21 cellular contexts compared by ENCODE assay signal in genomic region chr10:78909268-78909667, GRCh38.
DNase-seq lines count a peak whose midpoint lies in the region; ATAC-seq and TF ChIP-seq lines count a peak whose summit lies in the region.
"Had no signal": no experiment of that assay in that cellular context is flagged by ENCODE, and none has a peak within 500 bp of the region (broad histone marks: within the 10 kb centered on the region; RNA-seq: fewer than 3 reads in every experiment).

No MANE protein-coding gene starts in this region.

- H2AFZ ChIP-seq in mesenchymal stem cell (ENCODE audit: low read depth, low read length) = no peak overlapping the region

- TF ChIP-seq CTCF in breast epithelium (IDR thresholded peaks at IDR 0.05) = no peak

- H3K9me3 ChIP-seq in mesenchymal stem cell (ENCODE audit: control insufficient read depth, low read length) = no peaks in the 10 kb centered on the region
- no peaks in the 10 kb centered on the region for H3K9me3 ChIP-seq in breast epithelium
- H3K9me3 ChIP-seq: SJCRH30 had no signal

- H3K23ac ChIP-seq in mesenchymal stem cell (ENCODE audit: low read length in 2 of 2) = no peak overlapping the region

- peaks cover 13% of the 10 kb centered on the region for H3K4me1 ChIP-seq in mesenchymal stem cell (ENCODE audit: control insufficient read depth, insufficient read depth, low read depth, low read length)
- H3K4me1 ChIP-seq in breast epithelium = peaks cover 0 to 3% of the 10 kb centered on the region in 2 donors

- DNase-seq in activated CD4-positive, CD25-positive, alpha-beta regulatory T cell treated with anti-CD3 and anti-CD28 coated beads, Interleukin-2, amount 50 U/mL, for 72 hours = peak; percentile 7
- DNase-seq in activated CD4-positive, CD25-positive, alpha-beta regulatory T cell (lab: John Stamatoyannopoulos, UW) = no peak
- DNase-seq in mesenchymal stem cell = no peak
- peak; percentile 40 for DNase-seq in posterior vena cava (ENCODE audit: low spot score)
- no peak for DNase-seq in breast epithelium (ENCODE audit: low spot score in 2 of 2)
- DNase-seq in RPMI8226 = no peak
- DNase-seq: DND-41, H7, MM.1S, NCI-H1048, NCI-H1436 treated with DMSO at 0.1 percent for 48 hours, NCI-H1930, NCI-H226, NCI-H510A treated with DMSO at 0.1 percent for 48 hours, NCI-H748 treated with DMSO at 0.1 percent for 48 hours, SJCRH30 had no signal

- H3K27me3 ChIP-seq in mesenchymal stem cell (ENCODE audit: control insufficient read depth in 1 of 2, insufficient read depth in 1 of 2, low read length in 2 of 2) = peaks cover 7 to 39% of the 10 kb centered on the region in 2 experiments
- no peaks in the 10 kb centered on the region for H3K27me3 ChIP-seq in breast epithelium

- no peak overlapping the region for H2BK120ac ChIP-seq in mesenchymal stem cell (ENCODE audit: low read depth, low read length)

- H2BK15ac ChIP-seq in mesenchymal stem cell (ENCODE audit: low read depth, poor library complexity, severe bottlenecking) = no peak overlapping the region

- H3K36me3 ChIP-seq in mesenchymal stem cell (ENCODE audit: control insufficient read depth in 1 of 2, insufficient read depth in 2 of 2, low read depth in 1 of 2, low read length in 2 of 2) = no peaks in the 10 kb centered on the region
- no peaks in the 10 kb centered on the region for H3K36me3 ChIP-seq in breast epithelium
- H3K36me3 ChIP-seq: SJCRH30 had no signal

- no peak overlapping the region for H3K9ac ChIP-seq in mesenchymal stem cell (ENCODE audit: low read length)

- no peaks in the 10 kb centered on the region for H3K79me1 ChIP-seq in mesenchymal stem cell (replicated peaks; ENCODE audit: low read length, poor library complexity, severe bottlenecking)

- no peak overlapping the region for H4K91ac ChIP-seq in mesenchymal stem cell (ENCODE audit: low read length)

- TF ChIP-seq POLR2A in breast epithelium (IDR thresholded peaks at IDR 0.05) = no peak

- intact Hi-C loops in posterior vena cava (cut with DNase I) = no loop called here
- intact Hi-C loops in breast epithelium (cut with DNase I; ENCODE audit: low total_unique reads) = no loop called here

- no peak overlapping the region for H2BK12ac ChIP-seq in mesenchymal stem cell (ENCODE audit: low read length in 2 of 2)

- H3K18ac ChIP-seq in mesenchymal stem cell (ENCODE audit: low read depth in 1 of 2, low read length in 2 of 2) = no peak overlapping the region

- H3K4me2 ChIP-seq in mesenchymal stem cell (ENCODE audit: low read length, poor library complexity, severe bottlenecking) = no peak overlapping the region

- no peak overlapping the region for H3K14ac ChIP-seq in mesenchymal stem cell (ENCODE audit: low read length in 2 of 2)

- H3K4me3 ChIP-seq in mesenchymal stem cell (ENCODE audit: insufficient read depth in 1 of 2, low read depth in 1 of 2, low read length in 2 of 2) (no peak overlapping the region), breast epithelium (no peak overlapping the region)
- H3K4me3 ChIP-seq: GM12878, K562, SJCRH30 had no signal

- ATAC-seq in HG02623 (IDR thresholded peaks at IDR 0.05; ENCODE audit: unreplicated experiment) = no peak
- ATAC-seq: GM12878, HepG2, K562 had no signal

- H3K4ac ChIP-seq in mesenchymal stem cell (ENCODE audit: low read depth in 1 of 2, low read length in 2 of 2) = no peak overlapping the region

- no peak overlapping the region for H2AK5ac ChIP-seq in mesenchymal stem cell (ENCODE audit: low read length, severe bottlenecking)

- H3K27ac ChIP-seq in mesenchymal stem cell (ENCODE audit: low read length, poor library complexity, severe bottlenecking) (no peak overlapping the region), breast epithelium (no peak overlapping the region)
- H3K27ac ChIP-seq: HL-60, SJCRH30 had no signal

- no peak overlapping the region for H2BK5ac ChIP-seq in mesenchymal stem cell (ENCODE audit: low read depth, low read length, poor library complexity, severe bottlenecking)

- H4K8ac ChIP-seq in mesenchymal stem cell (ENCODE audit: low read length) = peak overlapping the region; percentile 24

- 68% methylated on average over 5 of the region's 7 CpGs for WGBS in mesenchymal stem cell

Comparison
In these comparisons a context has a peak if more than half of its experiments do, and no peak if none do; other contexts are left out.
1. DNase-seq: peak in activated CD4-positive, CD25-positive, alpha-beta regulatory T cell treated with anti-CD3 and anti-CD28 coated beads, Interleukin-2, amount 50 U/mL, for 72 hours (single experiment) and posterior vena cava (single experiment); none in activated CD4-positive, CD25-positive, alpha-beta regulatory T cell (0 of 4), mesenchymal stem cell (single experiment), breast epithelium (0 of 2) and RPMI8226 (single experiment).